Comparison of ENCODE assay signal across 17 cellular contexts in genomic region chr6:131070061-131070460, GRCh38.
"Had no signal": no experiment of that assay in that cellular context is flagged by ENCODE, and none has a peak within 500 bp of the region (broad histone marks: within the 10 kb centered on the region; RNA-seq: fewer than 3 reads in every experiment).

No MANE protein-coding gene starts in this region.

- DNase-seq: cortex of kidney; heart left ventricle; hypothalamus; kidney glomerular epithelial cell; mammary epithelial cell; naive thymus-derived CD4-positive, alpha-beta T cell; posterior cingulate gyrus; small intestine; stimulated activated CD4-positive, alpha-beta T cell treated with anti-CD3 and anti-CD28 coated beads, Interleukin-12 subunit alpha, Interleukin-12 subunit beta, amount 100 ng/mL, for 4 hours; stimulated activated naive CD4-positive, alpha-beta T cell treated with Interleukin-2 at 50 U/mL for 16 hours; thyroid gland; uterus had no signal

- H3K36me3 ChIP-seq: heart left ventricle, neutrophil, right atrium auricular region, thyroid gland, uterus had no signal

- H3K4me3 Mint-ChIP-seq: naive thymus-derived CD4-positive, alpha-beta T cell; type B pancreatic cell had no signal

- H3K9me3 ChIP-seq: neutrophil, right atrium auricular region, thyroid gland, uterus had no signal

- FAIRE-seq: frontal cortex, islet of Langerhans, small intestine had no signal

- H3K27ac ChIP-seq: heart left ventricle, neutrophil, right atrium auricular region, thyroid gland, uterus had no signal

- H3K4me3 ChIP-seq: heart left ventricle, right atrium auricular region, thyroid gland, uterus had no signal

- H3K27ac Mint-ChIP-seq: naive thymus-derived CD4-positive, alpha-beta T cell; type B pancreatic cell had no signal

- H3K27me3 ChIP-seq: heart left ventricle, right atrium auricular region, thyroid gland, uterus had no signal

- H3K36me3 Mint-ChIP-seq: naive thymus-derived CD4-positive, alpha-beta T cell; type B pancreatic cell had no signal

- H3K4me1 ChIP-seq: heart left ventricle, right atrium auricular region, thyroid gland, uterus had no signal

- H3K27me3 Mint-ChIP-seq: type B pancreatic cell had no signal

- ATAC-seq: heart left ventricle; naive thymus-derived CD4-positive, alpha-beta T cell had no signal
